In the genomic region with DNA sequence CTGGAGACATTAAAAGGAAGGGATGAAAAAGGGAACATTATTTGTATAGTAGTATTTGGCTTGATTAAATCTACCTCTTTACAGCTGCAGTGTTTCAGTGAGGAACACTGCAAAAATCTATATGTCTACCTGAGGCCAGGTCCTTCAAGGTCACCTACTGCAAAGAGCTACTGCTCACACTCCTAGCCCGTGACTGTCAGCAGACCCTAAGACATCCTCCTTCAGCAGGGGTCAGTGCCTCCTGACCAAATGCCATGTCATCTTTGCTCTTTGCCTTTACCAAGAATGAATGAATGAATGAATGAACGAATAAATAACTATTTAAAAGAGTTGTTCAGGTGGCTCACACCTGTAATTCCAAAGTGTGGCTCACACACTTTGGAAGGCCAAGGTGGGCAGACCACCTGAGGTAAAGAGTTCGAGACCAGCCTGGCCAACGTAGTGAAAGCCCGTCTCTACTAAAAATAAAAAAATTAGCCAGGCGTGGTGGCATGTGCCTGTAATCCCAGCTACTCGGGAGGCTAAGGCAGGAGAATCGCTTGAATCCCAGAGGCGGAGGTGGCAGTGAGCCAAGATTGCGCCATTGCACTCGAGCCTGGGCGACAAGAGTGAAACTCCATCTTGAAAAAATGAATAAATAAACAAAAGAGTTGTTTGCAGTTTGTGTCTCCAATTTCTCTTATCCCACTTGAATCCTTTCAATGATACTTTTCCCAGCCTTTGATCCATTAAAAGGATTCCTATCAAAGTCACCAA, we compare ENCODE assay signal across 1 cellular context.
TF ChIP-seq lines count a peak whose summit lies in the region.

No MANE protein-coding gene starts in this region.

TF ChIP-seq in SK-N-SH treated with all-trans-retinoic acid at 6 μM for 48 hours, 23 proteins besides CTCF, POLR2A, EP300 and RAD21 (continued from another document):
- no peak for TF ChIP-seq PATZ1 (CRISPR knock-in tag; IDR thresholded peaks at IDR 0.05; ENCODE audit: borderline replicate concordance)
- TF ChIP-seq, protein P1, sequence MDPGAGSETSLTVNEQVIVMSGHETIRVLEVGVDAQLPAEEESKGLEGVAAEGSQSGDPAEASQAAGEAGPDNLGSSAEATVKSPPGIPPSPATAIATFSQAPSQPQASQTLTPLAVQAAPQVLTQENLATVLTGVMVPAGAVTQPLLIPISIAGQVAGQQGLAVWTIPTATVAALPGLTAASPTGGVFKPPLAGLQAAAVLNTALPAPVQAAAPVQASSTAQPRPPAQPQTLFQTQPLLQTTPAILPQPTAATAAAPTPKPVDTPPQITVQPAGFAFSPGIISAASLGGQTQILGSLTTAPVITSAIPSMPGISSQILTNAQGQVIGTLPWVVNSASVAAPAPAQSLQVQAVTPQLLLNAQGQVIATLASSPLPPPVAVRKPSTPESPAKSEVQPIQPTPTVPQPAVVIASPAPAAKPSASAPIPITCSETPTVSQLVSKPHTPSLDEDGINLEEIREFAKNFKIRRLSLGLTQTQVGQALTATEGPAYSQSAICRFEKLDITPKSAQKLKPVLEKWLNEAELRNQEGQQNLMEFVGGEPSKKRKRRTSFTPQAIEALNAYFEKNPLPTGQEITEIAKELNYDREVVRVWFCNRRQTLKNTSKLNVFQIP (CRISPR knock-in tag; IDR thresholded peaks at IDR 0.05; ENCODE audit: borderline replicate concordance, low read depth) = no peak
- TF ChIP-seq CSRNP3 (CRISPR knock-in tag; IDR thresholded peaks at IDR 0.05) = no peak
- no peak for TF ChIP-seq ISL1 (CRISPR knock-in tag; IDR thresholded peaks at IDR 0.05)
- no peak for TF ChIP-seq ZNF8 (CRISPR knock-in tag; IDR thresholded peaks at IDR 0.05)
- no peak for TF ChIP-seq RARB (CRISPR knock-in tag; IDR thresholded peaks at IDR 0.05)
- TF ChIP-seq PPARA (CRISPR knock-in tag; IDR thresholded peaks at IDR 0.05; ENCODE audit: borderline replicate concordance) = no peak
- no peak for TF ChIP-seq TCF4 (CRISPR knock-in tag; IDR thresholded peaks at IDR 0.05; ENCODE audit: borderline replicate concordance)
- no peak for TF ChIP-seq BACH2 (CRISPR knock-in tag; IDR thresholded peaks at IDR 0.05; ENCODE audit: borderline replicate concordance)
TF ChIP-seq in SK-N-SH treated with all-trans-retinoic acid at 6 μM for 48 hours: peak in this region for 0.
